ENCODE assay signal across 8 cellular contexts in genomic region chr5:177497297-177498012, GRCh38. TPM values are rescaled to one million over a fixed set of nuclear protein-coding genes. Genes with fewer than 3 reads are reported as not detected.
DNase-seq lines count a peak whose midpoint lies in the region; ATAC-seq and TF ChIP-seq lines count a peak whose summit lies in the region.

Gene PDLIM7 (minus strand): TSS chr5:177497604. CDS start chr5:177496512, 1,092 bp downstream.

- H3K9me3 Mint-ChIP-seq in activated B cell treated with CpG ODN at 0.5 μM for 24 hours: no peaks in the 10 kb centered on the region

- H3K36me3 Mint-ChIP-seq in activated B cell treated with CpG ODN at 0.5 μM for 24 hours (ENCODE audit: low read depth): peaks cover 4% of the 10 kb centered on the region

- peak; percentile 75 for ATAC-seq in HG03196 (IDR thresholded peaks at IDR 0.05; ENCODE audit: unreplicated experiment)
- peak; percentile 83 for ATAC-seq in activated B cell treated with CpG ODN at 0.5 μM for 24 hours (ENCODE audit: low read depth)

- DNase-seq in AG08396 (ENCODE audit: low spot score) (peak; percentile 98), NCI-H345 (lab: John Stamatoyannopoulos, UW) (peak; percentile 95), activated B cell treated with CpG ODN at 0.5 μM for 24 hours (peak; percentile 97), caudate nucleus (lab: John Stamatoyannopoulos, UW) (peak in 58 of 61 donors; percentile 18 to 95 (median 78)), iris pigment epithelial cell (ENCODE audit: low read depth) (peak; percentile 98)
- DNase-seq in stimulated activated CD4-positive, alpha-beta T cell treated with anti-CD3 and anti-CD28 coated beads, Interleukin-12 subunit alpha, Interleukin-12 subunit beta, amount 100 ng/mL, for 4 hours: peak; percentile 95

- no peak for TF ChIP-seq CTCF in activated B cell treated with CpG ODN at 0.5 μM for 24 hours (IDR thresholded peaks at IDR 0.05)

- POLR2A ChIA-PET in activated B cell treated with CpG ODN at 0.5 μM for 24 hours (lab: Charles Lee): interaction anchor here (0.5 to 7.7 kb wide), 9 partner anchors 11 to 950 kb away, joined by 3 to 96 read pairs (median 4); partner anchors contain the start of genes DOK3 and LMAN2

- in situ Hi-C loops in GM18951 (cut with MboI; ENCODE audit: low sequenced_read_pairs, unreplicated experiment): no loop called here

- H3K4me1 Mint-ChIP-seq in activated B cell treated with CpG ODN at 0.5 μM for 24 hours: peaks cover 79% of the 10 kb centered on the region

- peaks cover 2% of the 10 kb centered on the region for H3K27me3 Mint-ChIP-seq in activated B cell treated with CpG ODN at 0.5 μM for 24 hours

- H3K27ac Mint-ChIP-seq in activated B cell treated with CpG ODN at 0.5 μM for 24 hours: peak within 1 kb of the TSS; percentile 39

- intact Hi-C loops in activated B cell treated with CpG ODN at 0.5 μM for 24 hours (cut with micrococcal nuclease): loop anchor here (1.0 to 2.0 kb wide), 8 partner anchors 11 to 186 kb away; partner anchors contain the start of genes DDX41, FAM193B, GRK6 and MXD3

- peak within 1 kb of the TSS; percentile 80 for H3K4me3 Mint-ChIP-seq in activated B cell treated with CpG ODN at 0.5 μM for 24 hours

- CTCF ChIA-PET in activated B cell treated with CpG ODN at 0.5 μM for 24 hours (lab: Charles Lee): interaction anchor here (0.7 to 1.9 kb wide), 7 partner anchors 10 to 188 kb away, joined by 3 to 11 read pairs (median 7); partner anchors contain the start of gene DOK3

- peak; percentile 94 for TF ChIP-seq POLR2A in GM18951 (IDR thresholded peaks at IDR 0.05; ENCODE audit: extremely low read depth, insufficient read depth, insufficient read length)

- H3K27ac ChIP-seq in caudate nucleus (ENCODE audit: low read depth, low read length): peak within 1 kb of the TSS; percentile 44

RNA-seq across cellular contexts. Expression of gene PDLIM7, which starts in this region (rescaled TPM):
- total RNA-seq in activated B cell treated with CpG ODN at 0.5 μM for 24 hours: 17.0 and 17.7 TPM in 2 replicates

Comparison
In these comparisons a context has a peak if more than half of its experiments do, and no peak if none do; other contexts are left out.
1. Peak in every context shown above with its lines: DNase-seq, ATAC-seq and H3K27ac ChIP-seq.